Comparison of ENCODE assay signal across 8 cellular contexts in genomic region chr15:80152896-80153876, GRCh38. TPM values are rescaled to one million over a fixed set of nuclear protein-coding genes. Genes with fewer than 3 reads are reported as not detected.
DNase-seq lines count a peak whose midpoint lies in the region; ATAC-seq, FAIRE-seq and TF ChIP-seq lines count a peak whose summit lies in the region.

TSS of gene FAH (plus strand) at chr15:80152999. CDS start at chr15:80153055, 56 bp downstream.

- TF ChIP-seq CTCF in A549 (IDR thresholded peaks at IDR 0.05) (no peak), OCI-LY1 (IDR thresholded peaks at IDR 0.05; ENCODE audit: low read length) (no peak), neutrophil (IDR thresholded peaks at IDR 0.05) (no peak)

- peak within 1 kb of the TSS; percentile 69 for H3K9ac ChIP-seq in OCI-LY1 (ENCODE audit: low read length)

- TF ChIP-seq RAD21 in A549 (conservative IDR thresholded peaks at IDR 0.05 in 1 of 2, IDR thresholded peaks at IDR 0.05 in 1 of 2): no peak

- peak; percentile 52 for TF ChIP-seq POLR2A in A549 (IDR thresholded peaks at IDR 0.05; ENCODE audit: low read length)

- DNase-seq in A549 (ENCODE audit: low read depth in 1 of 2, low spot score in 1 of 2) (no peak), germinal center (ENCODE audit: low spot score) (peak; percentile 34), aorta (peak in 1 of 2 donors; percentile 83)
- peak; percentile 75 for DNase-seq in activated effector memory CD4-positive, alpha-beta T cell treated with anti-CD3 and anti-CD28 coated beads, Interleukin-2, amount 50 U/mL, for 16 hours

- CTCF ChIA-PET in A549 (lab: Yijun Ruan, JAX): interaction anchor here (0.7 kb wide), 1 partner anchor 31 kb away, joined by 3 read pairs; no protein-coding TSS in a partner anchor

- ATAC-seq in A549 (peak; percentile 82 to 94), GM18498 (IDR thresholded peaks at IDR 0.05; ENCODE audit: unreplicated experiment) (peak; percentile 57), HG02973 (IDR thresholded peaks at IDR 0.05; ENCODE audit: unreplicated experiment) (peak; percentile 48), aorta (ENCODE audit: low FRiP score) (peak; percentile 92)

- no peaks in the 10 kb centered on the region for H3K9me2 ChIP-seq in OCI-LY1 (ENCODE audit: low read depth, low read length)

- H3K36me3 ChIP-seq in OCI-LY1 (ENCODE audit: insufficient read depth, low read length) (no peaks in the 10 kb centered on the region), neutrophil (no peaks in the 10 kb centered on the region), aorta (ENCODE audit: control insufficient read depth in 1 of 2, insufficient read depth in 2 of 2, low read length in 1 of 2) (no peaks in the 10 kb centered on the region)

- H3K27ac ChIP-seq in A549: peak within 1 kb of the TSS; percentile 78 to 92
- H3K27ac ChIP-seq in OCI-LY1 (ENCODE audit: low read depth, low read length, poor library complexity, severe bottlenecking): no peak within 1 kb of the TSS
- peak within 1 kb of the TSS; percentile 77 for H3K27ac ChIP-seq in neutrophil
- peak within 1 kb of the TSS in 1 of 2 donors; percentile 32 for H3K27ac ChIP-seq in aorta (ENCODE audit: low read depth in 1 of 2, low read length in 2 of 2)

- peak within 1 kb of the TSS; percentile 66 for H3K4me3 ChIP-seq in A549
- peak within 1 kb of the TSS; percentile 82 for H3K4me3 ChIP-seq in OCI-LY1 (ENCODE audit: low read depth, low read length, poor library complexity, severe bottlenecking)
- H3K4me3 ChIP-seq in neutrophil (ENCODE audit: low read depth in 1 of 2, low read length in 1 of 2): peak within 1 kb of the TSS; percentile 78 to 81
- peak within 1 kb of the TSS; percentile 58 to 74 for H3K4me3 ChIP-seq in aorta (ENCODE audit: low read length in 2 of 2)

- H3K9me3 ChIP-seq in A549 (no peaks in the 10 kb centered on the region), OCI-LY1 (ENCODE audit: low read length) (no peaks in the 10 kb centered on the region), neutrophil (no peaks in the 10 kb centered on the region), aorta (ENCODE audit: control insufficient read depth, low read length) (no peaks in the 10 kb centered on the region)

- H2AFZ ChIP-seq in OCI-LY1 (ENCODE audit: low read length): peak within 1 kb of the TSS; percentile 53; the same call in 1 of the 2 replicates

- H3K27me3 ChIP-seq in OCI-LY1 (ENCODE audit: insufficient read depth, low read length) (no peaks in the 10 kb centered on the region), neutrophil (no peaks in the 10 kb centered on the region), aorta (ENCODE audit: control insufficient read depth in 1 of 2, insufficient read depth in 2 of 2, low read length in 1 of 2) (no peaks in the 10 kb centered on the region)

- H3K4me1 ChIP-seq in A549 (peaks cover 11% of the 10 kb centered on the region; the same call in 2 of the 3 replicates), OCI-LY1 (ENCODE audit: insufficient read depth, low read length, severe bottlenecking) (peaks cover 8% of the 10 kb centered on the region), neutrophil (ENCODE audit: control insufficient read depth in 1 of 2, insufficient read depth in 1 of 2, low read depth in 1 of 2, low read length in 1 of 2) (peaks cover 20 to 24% of the 10 kb centered on the region in 2 experiments), aorta (ENCODE audit: control insufficient read depth in 1 of 2, insufficient read depth in 2 of 2, low read length in 2 of 2) (peaks cover 0 to 3% of the 10 kb centered on the region in 2 donors)

- POLR2A ChIA-PET in A549 (lab: Yijun Ruan, JAX): interaction anchor here (0.8 to 1.2 kb wide), 3 partner anchors 9 to 230 kb away, joined by 3 to 4 read pairs (median 3); no protein-coding TSS in a partner anchor

- H3K4me2 ChIP-seq in A549 (peak within 1 kb of the TSS; percentile 82), OCI-LY1 (ENCODE audit: low read length) (peak within 1 kb of the TSS; percentile 74)

- H3F3A ChIP-seq in OCI-LY1 (ENCODE audit: insufficient read depth, low read length): no peaks in the 10 kb centered on the region

- no peak for TF ChIP-seq EP300 in A549 (IDR thresholded peaks at IDR 0.05)

- 47% methylated on average over 24 of the region's 45 CpGs for WGBS in A549 (ENCODE audit: missing lambda C conversion rate)
- 1 to 2% methylated on average over 39 to 45 of the region's 45 CpGs for WGBS in aorta, 2 donors

- FAIRE-seq in A549 (lab: Jason Lieb, UNC): no peak

- H3K79me2 ChIP-seq in OCI-LY1 (ENCODE audit: insufficient read depth, low read length): no peaks in the 10 kb centered on the region

- H4K20me1 ChIP-seq in OCI-LY1 (ENCODE audit: insufficient read depth, low read length): no peaks in the 10 kb centered on the region

- intact Hi-C loops in aorta (cut with DNase I): loop anchor here (1.0 to 10.0 kb wide), 5 partner anchors 20 to 228 kb away; partner anchors contain the start of gene ZFAND6 (in 1 of the 2)

TF ChIP-seq in A549, 52 proteins besides CTCF, POLR2A, EP300 and RAD21:
- TF ChIP-seq FOSL2 (IDR thresholded peaks at IDR 0.05) (no peak), FOSL2 (CRISPR knock-in tag; IDR thresholded peaks at IDR 0.05) (no peak), TFCP2L1 (CRISPR knock-in tag; IDR thresholded peaks at IDR 0.05) (no peak), JUN (IDR thresholded peaks at IDR 0.05) (peak in 1 of 2 experiments; percentile 50; a peak in 1 of 5 replicates), HOXA7 (CRISPR knock-in tag; IDR thresholded peaks at IDR 0.05) (no peak), RFX5 (IDR thresholded peaks at IDR 0.05) (no peak), TP53 (CRISPR knock-in tag; IDR thresholded peaks at IDR 0.05) (no peak), GATA3 (IDR thresholded peaks at IDR 0.05; ENCODE audit: borderline replicate concordance) (no peak), SREBF2 (IDR thresholded peaks at IDR 0.05) (no peak), ZFP36 (IDR thresholded peaks at IDR 0.05; ENCODE audit: borderline replicate concordance, partially characterized antibody) (no peak), CHD4 (IDR thresholded peaks at IDR 0.05; ENCODE audit: borderline replicate concordance) (no peak), PHF8 (IDR thresholded peaks at IDR 0.05; ENCODE audit: borderline replicate concordance, low read depth) (0 out of 2 replicates have a peak, but pooled peaks have one; percentile 40), ZSCAN20 (CRISPR knock-in tag; IDR thresholded peaks at IDR 0.05) (no peak), MYC (IDR thresholded peaks at IDR 0.05; ENCODE audit: borderline replicate concordance, low read length) (no peak), RCOR1 (IDR thresholded peaks at IDR 0.05; ENCODE audit: low read depth, low read length) (no peak), EHMT2 (IDR thresholded peaks at IDR 0.05; ENCODE audit: low read depth) (no peak), KDM1A (IDR thresholded peaks at IDR 0.05; ENCODE audit: low read depth) (no peak), MAFK (IDR thresholded peaks at IDR 0.05; ENCODE audit: partially characterized antibody) (no peak), RARB (CRISPR knock-in tag; IDR thresholded peaks at IDR 0.05) (no peak), HOXB13 (CRISPR knock-in tag; IDR thresholded peaks at IDR 0.05; ENCODE audit: low read depth) (no peak)
- TF ChIP-seq, protein P1, sequence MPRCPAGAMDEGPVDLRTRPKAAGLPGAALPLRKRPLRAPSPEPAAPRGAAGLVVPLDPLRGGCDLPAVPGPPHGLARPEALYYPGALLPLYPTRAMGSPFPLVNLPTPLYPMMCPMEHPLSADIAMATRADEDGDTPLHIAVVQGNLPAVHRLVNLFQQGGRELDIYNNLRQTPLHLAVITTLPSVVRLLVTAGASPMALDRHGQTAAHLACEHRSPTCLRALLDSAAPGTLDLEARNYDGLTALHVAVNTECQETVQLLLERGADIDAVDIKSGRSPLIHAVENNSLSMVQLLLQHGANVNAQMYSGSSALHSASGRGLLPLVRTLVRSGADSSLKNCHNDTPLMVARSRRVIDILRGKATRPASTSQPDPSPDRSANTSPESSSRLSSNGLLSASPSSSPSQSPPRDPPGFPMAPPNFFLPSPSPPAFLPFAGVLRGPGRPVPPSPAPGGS (IDR thresholded peaks at IDR 0.05): no peak
- TF ChIP-seq, protein P2, sequence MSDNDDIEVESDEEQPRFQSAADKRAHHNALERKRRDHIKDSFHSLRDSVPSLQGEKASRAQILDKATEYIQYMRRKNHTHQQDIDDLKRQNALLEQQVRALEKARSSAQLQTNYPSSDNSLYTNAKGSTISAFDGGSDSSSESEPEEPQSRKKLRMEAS (IDR thresholded peaks at IDR 0.05): peak; percentile 56; the same call in 1 of the 2 replicates

RNA-seq across cellular contexts. Expression of gene FAH, which starts in this region (rescaled TPM):
- polyA plus RNA-seq in A549 (2011; rRNA removed): 31.8 and 31.9 TPM in 2 replicates
- polyA plus RNA-seq in A549 (2012; cell fraction: cytosol; rRNA removed): 34.9 and 37.7 TPM in 2 replicates
- polyA plus RNA-seq in A549 (2012; cell fraction: nucleus; rRNA removed): 36.1 and 37.1 TPM in 2 replicates
- polyA plus RNA-seq in A549 (2017; fragmentation: RNase III; extraction: RNeasy Plus Mini Kit Qiagen cat#74134 plus additional on column Dnase treatment): 27.3 to 32.9 TPM (median 27.6 TPM) in 3 replicates
- 66.2 and 77.1 TPM in 2 replicates for polyA minus RNA-seq in A549 (2011; rRNA and poly(A)+ RNA removed)
- 10 to 100 TPM; 19.3 to 21.9 TPM for total RNA-seq in aorta
- 100 to 1,000 TPM in 1 of 2 donors, 10 to 100 TPM in 1; 18.2 to 137 TPM for polyA plus RNA-seq in aorta

Comparison
In these comparisons a context has a peak if more than half of its experiments do, and no peak if none do; other contexts are left out.
1. DNase-seq: peak in activated effector memory CD4-positive, alpha-beta T cell treated with anti-CD3 and anti-CD28 coated beads, Interleukin-2, amount 50 U/mL, for 16 hours (single experiment) and germinal center (single experiment); none in A549 (0 of 2).
2. Peak in every context shown above with its lines, with median percentiles within 50 percentile points of each other: ATAC-seq and H3K4me3 ChIP-seq.